Comparison of ENCODE assay signal across 1 cellular context in the genomic region with DNA sequence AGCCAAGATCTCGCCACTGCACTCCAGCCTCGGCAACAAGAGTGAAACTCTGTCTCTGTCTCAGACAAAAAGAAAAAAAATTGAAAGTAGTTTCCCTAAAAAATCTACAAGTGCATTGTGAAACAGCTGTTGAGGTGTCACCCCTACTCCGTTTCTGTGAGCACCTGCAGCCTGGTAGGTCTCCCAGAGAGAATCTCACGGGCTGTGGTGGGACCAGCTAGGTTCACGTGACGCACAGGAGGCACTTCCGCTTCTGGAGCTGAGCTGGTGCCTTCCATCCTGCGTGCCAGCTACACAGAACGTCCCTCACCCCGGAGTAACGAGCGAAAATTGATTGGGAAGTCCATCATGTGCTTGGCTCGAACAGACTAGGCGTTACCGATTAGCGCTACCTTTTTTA.
TF ChIP-seq lines count a peak whose summit lies in the region.

No MANE protein-coding gene starts in this region.

TF ChIP-seq in HepG2, 621 proteins besides CTCF, POLR2A, EP300 and RAD21 (continued from another document):
- TF ChIP-seq, protein P1, sequence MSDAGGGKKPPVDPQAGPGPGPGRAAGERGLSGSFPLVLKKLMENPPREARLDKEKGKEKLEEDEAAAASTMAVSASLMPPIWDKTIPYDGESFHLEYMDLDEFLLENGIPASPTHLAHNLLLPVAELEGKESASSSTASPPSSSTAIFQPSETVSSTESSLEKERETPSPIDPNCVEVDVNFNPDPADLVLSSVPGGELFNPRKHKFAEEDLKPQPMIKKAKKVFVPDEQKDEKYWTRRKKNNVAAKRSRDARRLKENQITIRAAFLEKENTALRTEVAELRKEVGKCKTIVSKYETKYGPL (CRISPR knock-in tag; IDR thresholded peaks at IDR 0.05) = no peak
- TF ChIP-seq, protein P2, sequence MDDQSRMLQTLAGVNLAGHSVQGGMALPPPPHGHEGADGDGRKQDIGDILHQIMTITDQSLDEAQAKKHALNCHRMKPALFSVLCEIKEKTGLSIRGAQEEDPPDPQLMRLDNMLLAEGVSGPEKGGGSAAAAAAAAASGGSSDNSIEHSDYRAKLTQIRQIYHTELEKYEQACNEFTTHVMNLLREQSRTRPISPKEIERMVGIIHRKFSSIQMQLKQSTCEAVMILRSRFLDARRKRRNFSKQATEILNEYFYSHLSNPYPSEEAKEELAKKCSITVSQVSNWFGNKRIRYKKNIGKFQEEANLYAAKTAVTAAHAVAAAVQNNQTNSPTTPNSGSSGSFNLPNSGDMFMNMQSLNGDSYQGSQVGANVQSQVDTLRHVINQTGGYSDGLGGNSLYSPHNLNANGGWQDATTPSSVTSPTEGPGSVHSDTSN (CRISPR knock-in tag; IDR thresholded peaks at IDR 0.05; ENCODE audit: borderline replicate concordance) = no peak
